ENCODE assay signal across 38 cellular contexts in the genomic region with DNA sequence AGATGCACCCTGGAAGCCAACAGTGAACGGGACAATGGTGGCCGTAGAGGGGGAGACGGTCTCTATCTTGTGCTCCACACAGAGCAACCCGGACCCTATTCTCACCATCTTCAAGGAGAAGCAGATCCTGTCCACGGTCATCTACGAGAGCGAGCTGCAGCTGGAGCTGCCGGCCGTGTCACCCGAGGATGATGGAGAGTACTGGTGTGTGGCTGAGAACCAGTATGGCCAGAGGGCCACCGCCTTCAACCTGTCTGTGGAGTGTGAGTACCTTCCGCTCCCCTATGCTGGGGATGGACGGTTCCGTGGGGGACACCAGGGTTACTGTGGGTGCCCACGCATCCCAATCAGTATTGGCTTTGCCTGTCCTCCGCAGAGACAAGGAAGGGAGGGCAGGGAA. TPM values are rescaled to one million over a fixed set of nuclear protein-coding genes. Genes with fewer than 3 reads are reported as not detected.
"Had no signal": no experiment of that assay in that cellular context is flagged by ENCODE, and none has a peak within 500 bp of the region (broad histone marks: within the 10 kb centered on the region; RNA-seq: fewer than 3 reads in every experiment).

No MANE protein-coding gene starts in this region.

- FAIRE-seq: endometrium, endothelial cell of umbilical vein had no signal

- DNase-seq: activated CD4-positive, alpha-beta memory T cell treated with anti-CD3 and anti-CD28 coated beads for 36 hours; activated CD4-positive, alpha-beta T cell treated with anti-CD3 and anti-CD28 coated beads for 36 hours; activated CD4-positive, alpha-beta T cell treated with anti-CD3 and anti-CD28 coated beads, Interleukin-2, amount 10 ng/mL, durations not matched to agents 24 days and 14 days; activated CD4-positive, CD25-positive, alpha-beta regulatory T cell; activated CD4-positive, CD25-positive, alpha-beta regulatory T cell treated with anti-CD3 and anti-CD28 coated beads, Interleukin-2, amount 50 U/mL, for 72 hours; activated CD8-positive, alpha-beta memory T cell treated with anti-CD3 and anti-CD28 coated beads, Interleukin-2, amount 10 ng/mL, durations not matched to agents 7 days and 5 days; activated CD8-positive, alpha-beta memory T cell treated with anti-CD3 and anti-CD28 coated beads, Interleukin-2, amount 50 U/mL, for 4 hours; activated CD8-positive, alpha-beta T cell treated with anti-CD3 and anti-CD28 coated beads, Interleukin-2, amount 10 ng/mL, durations not matched to agents 7 days and 5 days; activated gamma-delta T cell; activated naive CD4-positive, alpha-beta T cell; activated naive CD4-positive, alpha-beta T cell treated with anti-CD3 and anti-CD28 coated beads, Interleukin-2, amount 10 ng/mL, durations not matched to agents 7 days and 5 days; activated naive CD8-positive, alpha-beta T cell treated with anti-CD3 and anti-CD28 coated beads, Interleukin-2, amount 10 ng/mL, durations not matched to agents 7 days and 5 days; activated T-cell treated with anti-CD3 and anti-CD28 coated beads, Interleukin-2, amount 50 U/mL, for 1 hour; activated T-cell treated with anti-CD3 and anti-CD28 coated beads, Interleukin-2, amount 50 U/mL, for 48 hours; central memory CD4-positive, alpha-beta T cell; cerebellar nuclear complex; colonic mucosa; effector CD8-positive, alpha-beta T cell; esophagus squamous epithelium; foreskin melanocyte; heart right ventricle; T-helper 2 cell had no signal

- H3K4me1 Mint-ChIP-seq: activated CD4-positive, alpha-beta T cell treated with anti-CD3 and anti-CD28 coated beads for 36 hours; activated CD4-positive, alpha-beta T cell treated with anti-CD3 and anti-CD28 coated beads, Interleukin-2, amount 10 ng/mL, durations not matched to agents 24 days and 14 days; activated CD8-positive, alpha-beta memory T cell treated with anti-CD3 and anti-CD28 coated beads, Interleukin-2, amount 10 ng/mL, durations not matched to agents 7 days and 5 days; activated naive CD4-positive, alpha-beta T cell treated with anti-CD3 and anti-CD28 coated beads, Interleukin-2, amount 10 ng/mL, durations not matched to agents 7 days and 5 days; activated naive CD8-positive, alpha-beta T cell treated with anti-CD3 and anti-CD28 coated beads, Interleukin-2, amount 10 ng/mL, durations not matched to agents 7 days and 5 days; brain had no signal

- ATAC-seq: activated CD4-positive, alpha-beta T cell treated with anti-CD3 and anti-CD28 coated beads for 36 hours; activated CD8-positive, alpha-beta memory T cell treated with anti-CD3 and anti-CD28 coated beads, Interleukin-2, amount 10 ng/mL, durations not matched to agents 7 days and 5 days; activated CD8-positive, alpha-beta T cell treated with anti-CD3 and anti-CD28 coated beads, Interleukin-2, amount 10 ng/mL, durations not matched to agents 7 days and 5 days; activated naive CD4-positive, alpha-beta T cell treated with anti-CD3 and anti-CD28 coated beads, Interleukin-2, amount 50 U/mL, for 72 hours; gastroesophageal sphincter; heart right ventricle had no signal

- H3K27me3 ChIP-seq: ascending aorta, breast epithelium, cardiac muscle cell, colonic mucosa had no signal

- H3K36me3 Mint-ChIP-seq: activated CD4-positive, alpha-beta memory T cell treated with anti-CD3 and anti-CD28 coated beads for 36 hours; activated CD8-positive, alpha-beta memory T cell treated with anti-CD3 and anti-CD28 coated beads, Interleukin-2, amount 10 ng/mL, durations not matched to agents 7 days and 5 days; activated naive CD4-positive, alpha-beta T cell treated with anti-CD3 and anti-CD28 coated beads, Interleukin-2, amount 10 ng/mL, durations not matched to agents 7 days and 5 days; activated naive CD4-positive, alpha-beta T cell treated with anti-CD3 and anti-CD28 coated beads, Interleukin-2, amount 50 U/mL, for 72 hours; activated naive CD8-positive, alpha-beta T cell treated with anti-CD3 and anti-CD28 coated beads, Interleukin-2, amount 10 ng/mL, durations not matched to agents 7 days and 5 days; brain had no signal

- H3K4me3 Mint-ChIP-seq: activated CD4-positive, alpha-beta memory T cell treated with anti-CD3 and anti-CD28 coated beads for 36 hours; activated CD4-positive, alpha-beta T cell treated with anti-CD3 and anti-CD28 coated beads for 36 hours; activated CD4-positive, alpha-beta T cell treated with anti-CD3 and anti-CD28 coated beads, Interleukin-2, amount 10 ng/mL, durations not matched to agents 24 days and 14 days; activated CD8-positive, alpha-beta memory T cell treated with anti-CD3 and anti-CD28 coated beads, Interleukin-2, amount 10 ng/mL, durations not matched to agents 7 days and 5 days; activated CD8-positive, alpha-beta T cell treated with anti-CD3 and anti-CD28 coated beads, Interleukin-2, amount 10 ng/mL, durations not matched to agents 7 days and 5 days; activated naive CD4-positive, alpha-beta T cell treated with anti-CD3 and anti-CD28 coated beads, Interleukin-2, amount 10 ng/mL, durations not matched to agents 7 days and 5 days; activated naive CD8-positive, alpha-beta T cell treated with anti-CD3 and anti-CD28 coated beads, Interleukin-2, amount 10 ng/mL, durations not matched to agents 7 days and 5 days; activated T-helper 1 cell treated with anti-CD3 and anti-CD28 coated beads, Interleukin-12 subunit alpha, Interleukin-12 subunit beta, Interleukin-2, Interleukin-4 antibody, amounts not matched to agents 30 ng/mL and 10 ng/mL and 1 ng/mL, durations not matched to agents 14 hours and 24 hours and 36 hours; brain had no signal

- H3K27ac Mint-ChIP-seq: activated CD4-positive, alpha-beta memory T cell treated with anti-CD3 and anti-CD28 coated beads for 36 hours; activated CD4-positive, alpha-beta T cell treated with anti-CD3 and anti-CD28 coated beads for 36 hours; activated CD4-positive, alpha-beta T cell treated with anti-CD3 and anti-CD28 coated beads, Interleukin-2, amount 10 ng/mL, durations not matched to agents 24 days and 14 days; activated CD8-positive, alpha-beta memory T cell treated with anti-CD3 and anti-CD28 coated beads, Interleukin-2, amount 10 ng/mL, durations not matched to agents 7 days and 5 days; activated CD8-positive, alpha-beta T cell treated with anti-CD3 and anti-CD28 coated beads, Interleukin-2, amount 10 ng/mL, durations not matched to agents 7 days and 5 days; activated naive CD4-positive, alpha-beta T cell treated with anti-CD3 and anti-CD28 coated beads, Interleukin-2, amount 10 ng/mL, durations not matched to agents 7 days and 5 days; activated naive CD8-positive, alpha-beta T cell treated with anti-CD3 and anti-CD28 coated beads, Interleukin-2, amount 10 ng/mL, durations not matched to agents 7 days and 5 days; activated T-helper 1 cell treated with anti-CD3 and anti-CD28 coated beads, Interleukin-12 subunit alpha, Interleukin-12 subunit beta, Interleukin-2, Interleukin-4 antibody, amounts not matched to agents 30 ng/mL and 10 ng/mL and 1 ng/mL, durations not matched to agents 14 hours and 24 hours and 36 hours; brain had no signal

- H3K27ac ChIP-seq: ascending aorta, breast epithelium, cardiac muscle cell, colonic mucosa, epithelial cell of prostate, esophagus squamous epithelium, gastroesophageal sphincter, heart right ventricle had no signal

- H3K27me3 Mint-ChIP-seq: activated CD4-positive, alpha-beta memory T cell treated with anti-CD3 and anti-CD28 coated beads for 36 hours; activated CD4-positive, alpha-beta T cell treated with anti-CD3 and anti-CD28 coated beads for 36 hours; activated CD4-positive, alpha-beta T cell treated with anti-CD3 and anti-CD28 coated beads, Interleukin-2, amount 10 ng/mL, durations not matched to agents 24 days and 14 days; activated naive CD8-positive, alpha-beta T cell treated with anti-CD3 and anti-CD28 coated beads, Interleukin-2, amount 10 ng/mL, durations not matched to agents 7 days and 5 days had no signal

- H3K4me3 ChIP-seq: ascending aorta, breast epithelium, cardiac muscle cell, colonic mucosa, esophagus squamous epithelium, gastroesophageal sphincter, heart right ventricle had no signal

- H3K9me3 Mint-ChIP-seq: activated CD4-positive, alpha-beta memory T cell treated with anti-CD3 and anti-CD28 coated beads for 36 hours; activated CD4-positive, alpha-beta T cell treated with anti-CD3 and anti-CD28 coated beads, Interleukin-2, amount 10 ng/mL, durations not matched to agents 24 days and 14 days; activated naive CD4-positive, alpha-beta T cell treated with anti-CD3 and anti-CD28 coated beads, Interleukin-2, amount 10 ng/mL, durations not matched to agents 7 days and 5 days; activated naive CD4-positive, alpha-beta T cell treated with anti-CD3 and anti-CD28 coated beads, Interleukin-2, amount 50 U/mL, for 72 hours; activated naive CD8-positive, alpha-beta T cell treated with anti-CD3 and anti-CD28 coated beads, Interleukin-2, amount 10 ng/mL, durations not matched to agents 7 days and 5 days; activated T-helper 1 cell treated with anti-CD3 and anti-CD28 coated beads, Interleukin-12 subunit alpha, Interleukin-12 subunit beta, Interleukin-2, Interleukin-4 antibody, amounts not matched to agents 30 ng/mL and 10 ng/mL and 1 ng/mL, durations not matched to agents 14 hours and 24 hours and 36 hours had no signal

- H3K4me1 ChIP-seq: ascending aorta, breast epithelium, colonic mucosa, esophagus squamous epithelium, gastroesophageal sphincter had no signal

- H3K36me3 ChIP-seq: ascending aorta, breast epithelium, cardiac muscle cell, colonic mucosa, esophagus squamous epithelium, gastroesophageal sphincter, heart right ventricle had no signal

- H3K9me3 ChIP-seq: ascending aorta, breast epithelium, colonic mucosa, esophagus squamous epithelium, gastroesophageal sphincter, heart right ventricle had no signal

RNA-seq across cellular contexts. Expression of a gene that starts 10.5 kb away (rescaled TPM):
- total RNA-seq: activated CD4-positive, alpha-beta T cell treated with anti-CD3 and anti-CD28 coated beads, Interleukin-2, amount 10 ng/mL, durations not matched to agents 24 days and 14 days; activated CD8-positive, alpha-beta memory T cell treated with anti-CD3 and anti-CD28 coated beads for 36 hours; activated T-helper 1 cell treated with anti-CD3 and anti-CD28 coated beads, Interleukin-12 subunit alpha, Interleukin-12 subunit beta, Interleukin-2, Interleukin-4 antibody, amounts not matched to agents 30 ng/mL and 10 ng/mL and 1 ng/mL, durations not matched to agents 14 hours and 24 hours and 36 hours; ascending aorta; colonic mucosa; dermis microvascular lymphatic vessel endothelial cell; endothelial cell of umbilical vein; fibroblast of villous mesenchyme; glomerular endothelial cell had no signal
- polyA plus RNA-seq: endothelial cell of umbilical vein, esophagus, fibroblast of lung had no signal

RNA-seq across cellular contexts. Expression of a gene that starts 20.1 kb away (rescaled TPM):
- total RNA-seq: activated CD4-positive, alpha-beta memory T cell treated with anti-CD3 and anti-CD28 coated beads for 36 hours; ascending aorta; colonic mucosa; esophagus squamous epithelium; fibroblast of lung; fibroblast of villous mesenchyme; gastroesophageal sphincter had no signal
- polyA plus RNA-seq: endothelial cell of umbilical vein, fibroblast of lung had no signal

RNA-seq across cellular contexts. Expression of a gene that starts 26.5 kb away (rescaled TPM):
- total RNA-seq: endothelial cell of umbilical vein, fibroblast of villous mesenchyme had no signal
- polyA plus RNA-seq: cardiac muscle cell, endothelial cell of umbilical vein had no signal

RNA-seq across cellular contexts. Expression of a gene that starts 45.3 kb away (rescaled TPM):
- total RNA-seq: activated CD8-positive, alpha-beta memory T cell treated with anti-CD3 and anti-CD28 coated beads for 36 hours; activated CD8-positive, alpha-beta memory T cell treated with anti-CD3 and anti-CD28 coated beads, Interleukin-2, amount 10 ng/mL, durations not matched to agents 7 days and 5 days; activated CD8-positive, alpha-beta T cell treated with anti-CD3 and anti-CD28 coated beads, Interleukin-2, amount 10 ng/mL, durations not matched to agents 7 days and 5 days; activated naive CD8-positive, alpha-beta T cell treated with anti-CD3 and anti-CD28 coated beads, Interleukin-2, amount 10 ng/mL, durations not matched to agents 7 days and 5 days; ascending aorta; breast epithelium; cardiac muscle cell; colonic mucosa; dermis microvascular lymphatic vessel endothelial cell; endothelial cell of umbilical vein; esophagus squamous epithelium; fibroblast of lung; fibroblast of villous mesenchyme; gastroesophageal sphincter; glomerular endothelial cell; heart right ventricle had no signal
- polyA plus RNA-seq: endothelial cell of umbilical vein, esophagus, fibroblast of lung, heart right ventricle had no signal
